In the genomic region with DNA sequence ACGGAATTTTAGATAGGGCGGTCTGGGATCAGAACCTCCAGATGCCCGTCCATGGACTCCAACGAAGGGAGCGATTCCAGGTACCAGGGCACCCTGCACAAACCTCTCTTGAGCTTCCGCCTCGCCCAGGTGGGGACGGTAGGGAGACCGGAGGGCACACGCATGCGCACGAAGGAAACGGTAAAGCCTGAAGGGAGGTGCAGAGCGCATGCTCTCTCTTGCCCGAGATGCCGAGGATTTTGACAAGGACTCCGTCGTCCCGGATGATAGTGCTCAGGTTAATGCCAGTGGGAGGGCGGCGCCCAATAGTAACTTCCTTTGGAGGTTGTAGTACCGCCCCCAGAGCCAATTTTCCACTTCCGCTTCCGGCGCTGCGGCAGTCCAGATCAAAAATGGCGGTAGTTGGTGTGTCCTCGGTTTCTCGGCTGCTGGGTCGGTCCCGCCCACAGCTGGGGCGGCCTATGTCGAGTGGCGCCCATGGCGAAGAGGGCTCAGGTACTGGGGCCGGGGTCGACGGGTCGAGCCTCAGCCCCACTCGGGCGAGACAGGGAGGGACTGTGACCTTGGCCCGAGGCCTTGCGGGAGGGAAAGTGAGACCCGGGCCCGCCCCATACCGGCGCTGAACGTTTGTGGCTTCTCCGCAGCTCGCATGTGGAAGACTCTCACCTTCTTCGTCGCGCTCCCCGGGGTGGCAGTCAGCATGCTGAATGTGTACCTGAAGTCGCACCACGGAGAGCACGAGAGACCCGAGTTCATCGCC, we compare ENCODE assay signal across 8 cellular contexts. TPM values are rescaled to one million over a fixed set of nuclear protein-coding genes. Genes with fewer than 3 reads are reported as not detected.
DNase-seq lines count a peak whose midpoint lies in the region; ATAC-seq and TF ChIP-seq lines count a peak whose summit lies in the region.

A gene (plus strand): TSS at position 379 of the 760 bp plus-strand sequence. CDS start 14 bp downstream, at position 393.

- peak within 1 kb of the TSS; percentile 84 for H3K4me3 ChIP-seq in BE2C (ENCODE audit: low read depth, low read length)

- 0 out of 2 replicates have a peak, but pooled peaks cover 4% of the 10 kb centered on the region for H3K27me3 ChIP-seq in BE2C

- peak within 1 kb of the TSS; percentile 90 for H3K4me3 Mint-ChIP-seq in chondrocyte (ENCODE audit: unreplicated experiment)

- H3K36me3 ChIP-seq in BE2C, result peaks cover 21% of the 10 kb centered on the region

- H3K36me3 Mint-ChIP-seq in chondrocyte (ENCODE audit: low read depth), result peaks cover 4% of the 10 kb centered on the region

- DNase-seq in BE2C (peak; percentile 98), NCI-H510A treated with DMSO at 0.1 percent for 48 hours (lab: John Stamatoyannopoulos, UW) (peak; percentile 100), chondrocyte (ENCODE audit: low spot score) (peak; percentile 98), kidney glomerular epithelial cell (lab: John Stamatoyannopoulos, UW) (peak; percentile 100)
- DNase-seq in activated CD4-positive, alpha-beta T cell treated with anti-CD3 and anti-CD28 coated beads for 24 hours (ENCODE audit: low read depth in 2 of 2), result peak; percentile 96 to 97
- peak; percentile 90 to 94 for DNase-seq in stimulated activated CD4-positive, alpha-beta T cell treated with anti-CD3 and anti-CD28 coated beads, Interleukin-1b, Interleukin-23, amount 100 ng/mL, for 1 hour (ENCODE audit: low read depth in 2 of 2)

- no peaks in the 10 kb centered on the region for H3K9me3 Mint-ChIP-seq in chondrocyte (ENCODE audit: low read depth)

- ATAC-seq in HG03439 (IDR thresholded peaks at IDR 0.05; ENCODE audit: unreplicated experiment), result peak; percentile 94

- H3K9me3 ChIP-seq in BE2C, result no peaks in the 10 kb centered on the region

- TF ChIP-seq POLR2A in GM19193 (IDR thresholded peaks at IDR 0.05; ENCODE audit: extremely low read depth, insufficient read depth, insufficient read length), result peak; percentile 95

- TF ChIP-seq CTCF in BE2C (IDR thresholded peaks at IDR 0.05; ENCODE audit: low read depth, low read length), result peak; percentile 21; the same call in 1 of the 2 replicates
- TF ChIP-seq CTCF in chondrocyte (IDR thresholded peaks at IDR 0.05), result no peak

- peaks cover 3% of the 10 kb centered on the region for H3K4me1 ChIP-seq in BE2C

- peaks cover 25% of the 10 kb centered on the region for H3K4me1 Mint-ChIP-seq in chondrocyte (ENCODE audit: low read depth)

- H3K27me3 Mint-ChIP-seq in chondrocyte (ENCODE audit: low read depth), result no peaks in the 10 kb centered on the region

- H3K27ac Mint-ChIP-seq in chondrocyte (ENCODE audit: unreplicated experiment), result peak within 1 kb of the TSS; percentile 76

RNA-seq across cellular contexts. Expression of the gene that starts here (rescaled TPM):
- polyA plus RNA-seq in BE2C (2012; ENCODE audit: insufficient read depth, insufficient read length, low read depth), result 2,740 TPM
- total RNA-seq in chondrocyte, result 299 to 302 TPM (median 300 TPM) in 3 replicates

Comparison
In these comparisons a context has a peak if more than half of its experiments do, and no peak if none do; other contexts are left out.
1. Peak in every context shown above with its lines: DNase-seq, ATAC-seq and H3K4me3 ChIP-seq.